ENCODE assay signal across 17 cellular contexts in the genomic region with DNA sequence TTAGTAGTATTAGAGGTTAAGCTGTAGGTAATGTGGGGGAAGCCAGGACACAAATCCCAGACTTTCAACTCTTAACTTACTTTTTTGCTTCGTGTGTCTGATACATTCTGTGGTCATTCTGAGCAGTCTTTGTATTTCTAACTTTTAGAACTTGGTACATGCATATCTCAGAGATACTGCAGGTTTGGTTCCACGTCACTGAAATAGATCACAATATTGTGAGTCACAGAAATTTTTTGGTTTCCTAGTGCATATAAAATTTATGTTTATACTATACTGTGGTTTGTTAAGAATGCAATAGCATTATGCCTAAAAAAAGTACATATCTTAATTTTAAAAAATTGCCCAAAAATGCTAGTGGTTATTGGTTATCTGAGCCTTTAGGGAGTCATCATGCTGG.
"Had no signal": no experiment of that assay in that cellular context is flagged by ENCODE, and none has a peak within 500 bp of the region (broad histone marks: within the 10 kb centered on the region; RNA-seq: fewer than 3 reads in every experiment).

No MANE protein-coding gene starts in this region.

- DNase-seq: activated B cell treated with CpG ODN at 0.5 μM for 24 hours; activated effector memory CD4-positive, alpha-beta T cell treated with anti-CD3 and anti-CD28 coated beads, Interleukin-2, amount 50 U/mL, for 16 hours; activated T-cell treated with anti-CD3 and anti-CD28 coated beads, Interleukin-2, amount 50 U/mL, for 1 hour; aorta; central memory CD4-positive, alpha-beta T cell; effector memory CD8-positive, alpha-beta T cell; foreskin melanocyte; head of caudate nucleus; left lung; natural killer cell; sigmoid colon; stimulated activated CD4-positive, alpha-beta T cell treated with anti-CD3 and anti-CD28 coated beads, Interleukin-2, amount 100 ng/mL, for 48 hours; stimulated activated naive CD4-positive, alpha-beta T cell treated with Interleukin-2 at 50 U/mL for 16 hours; T-helper 2 cell; trophoblast cell had no signal

- H3K4me3 Mint-ChIP-seq: activated B cell treated with CpG ODN at 0.5 μM for 24 hours; dendritic cell treated with granulocyte-macrophage colony-stimulating factor and Interleukin-4, amounts not matched to agents 40 ng/mL and 50 ng/mL, for 4 days; effector memory CD8-positive, alpha-beta T cell; natural killer cell had no signal

- H3K27me3 ChIP-seq: left lung, sigmoid colon had no signal

- H3K27ac ChIP-seq: left lung, sigmoid colon had no signal

- H3K27ac Mint-ChIP-seq: activated B cell treated with CpG ODN at 0.5 μM for 24 hours; activated naive CD4-positive, alpha-beta T cell treated with anti-CD3 and anti-CD28 coated beads, Interleukin-2, amount 50 U/mL, for 72 hours; dendritic cell treated with granulocyte-macrophage colony-stimulating factor and Interleukin-4, amounts not matched to agents 40 ng/mL and 50 ng/mL, for 4 days; effector memory CD8-positive, alpha-beta T cell; natural killer cell had no signal

- H3K9me3 ChIP-seq: left lung, sigmoid colon had no signal

- H3K36me3 Mint-ChIP-seq: natural killer cell had no signal

- H3K9me3 Mint-ChIP-seq: activated B cell treated with CpG ODN at 0.5 μM for 24 hours; activated naive CD4-positive, alpha-beta T cell treated with anti-CD3 and anti-CD28 coated beads, Interleukin-2, amount 50 U/mL, for 72 hours; dendritic cell treated with granulocyte-macrophage colony-stimulating factor and Interleukin-4, amounts not matched to agents 40 ng/mL and 50 ng/mL, for 4 days; effector memory CD8-positive, alpha-beta T cell; natural killer cell had no signal

- H3K27me3 Mint-ChIP-seq: activated B cell treated with CpG ODN at 0.5 μM for 24 hours; dendritic cell treated with granulocyte-macrophage colony-stimulating factor and Interleukin-4, amounts not matched to agents 40 ng/mL and 50 ng/mL, for 4 days; effector memory CD8-positive, alpha-beta T cell had no signal

- H3K4me3 ChIP-seq: left lung, sigmoid colon had no signal
